In the genomic region with DNA sequence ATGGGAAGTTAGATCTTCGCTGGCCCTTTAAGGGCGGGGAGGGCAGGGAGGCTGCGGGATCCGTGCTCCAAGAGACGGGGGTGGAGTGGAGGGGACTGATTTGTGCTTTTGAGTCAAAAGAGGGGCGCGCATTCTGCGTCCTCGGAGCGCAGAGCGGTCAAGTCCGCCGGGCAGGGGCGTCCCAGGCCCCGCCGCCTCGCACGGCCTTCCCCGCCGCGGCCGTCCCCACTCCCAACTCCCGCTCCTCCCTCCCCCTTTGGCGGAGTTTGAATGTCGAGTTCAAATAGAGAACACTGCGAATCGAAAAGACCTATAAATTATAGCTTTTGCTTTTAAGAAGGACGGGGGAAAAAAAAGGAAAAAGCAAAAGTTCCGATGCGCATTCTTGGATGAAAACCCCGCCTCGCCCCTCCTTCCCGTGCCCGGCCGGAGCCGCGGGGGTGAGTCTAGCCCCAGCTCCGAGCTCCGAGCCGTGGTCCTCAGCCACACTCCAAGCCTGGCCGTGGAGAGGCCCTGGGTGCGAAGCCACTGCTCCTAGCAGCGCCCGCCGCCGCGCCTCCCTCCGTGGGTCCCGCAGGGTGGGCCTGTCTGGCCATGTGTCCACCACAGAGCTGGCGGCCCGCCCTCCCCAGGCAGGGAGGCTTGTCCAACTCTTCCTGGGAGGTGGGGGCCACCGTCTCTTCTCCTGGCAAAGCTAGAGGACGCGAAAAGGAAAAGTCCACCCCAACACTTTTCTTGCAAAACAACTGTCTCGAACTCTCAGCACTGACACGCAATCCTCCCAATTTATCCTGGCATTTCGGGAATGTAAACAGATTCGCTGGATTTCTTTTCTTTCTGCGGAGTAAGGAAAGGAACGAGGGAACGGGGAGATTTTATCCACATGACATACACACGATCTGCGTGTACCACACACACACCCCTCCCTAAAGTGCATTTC, we compare ENCODE assay signal across 1 cellular context.
TF ChIP-seq lines count a peak whose summit lies in the region.

No MANE protein-coding gene starts in this region.

TF ChIP-seq in HEK293, 187 proteins besides CTCF, POLR2A, EP300 and RAD21 (continued from another document):
- TF ChIP-seq, protein P1, sequence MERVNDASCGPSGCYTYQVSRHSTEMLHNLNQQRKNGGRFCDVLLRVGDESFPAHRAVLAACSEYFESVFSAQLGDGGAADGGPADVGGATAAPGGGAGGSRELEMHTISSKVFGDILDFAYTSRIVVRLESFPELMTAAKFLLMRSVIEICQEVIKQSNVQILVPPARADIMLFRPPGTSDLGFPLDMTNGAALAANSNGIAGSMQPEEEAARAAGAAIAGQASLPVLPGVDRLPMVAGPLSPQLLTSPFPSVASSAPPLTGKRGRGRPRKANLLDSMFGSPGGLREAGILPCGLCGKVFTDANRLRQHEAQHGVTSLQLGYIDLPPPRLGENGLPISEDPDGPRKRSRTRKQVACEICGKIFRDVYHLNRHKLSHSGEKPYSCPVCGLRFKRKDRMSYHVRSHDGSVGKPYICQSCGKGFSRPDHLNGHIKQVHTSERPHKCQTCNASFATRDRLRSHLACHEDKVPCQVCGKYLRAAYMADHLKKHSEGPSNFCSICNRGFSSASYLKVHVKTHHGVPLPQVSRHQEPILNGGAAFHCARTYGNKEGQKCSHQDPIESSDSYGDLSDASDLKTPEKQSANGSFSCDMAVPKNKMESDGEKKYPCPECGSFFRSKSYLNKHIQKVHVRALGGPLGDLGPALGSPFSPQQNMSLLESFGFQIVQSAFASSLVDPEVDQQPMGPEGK (tag by site-specific recombination; IDR thresholded peaks at IDR 0.05), result peak; percentile 60
- TF ChIP-seq ZNF121 (tag by site-specific recombination; IDR thresholded peaks at IDR 0.05), result peak; percentile 74; the same call in 1 of the 2 replicates
- peak; percentile 63 for TF ChIP-seq ZNF366 (tag by site-specific recombination; conservative IDR thresholded peaks at IDR 0.05)
- peak; percentile 23; the same call in 1 of the 2 replicates for TF ChIP-seq ZBTB17 (tag by site-specific recombination; IDR thresholded peaks at IDR 0.05)
- no peak for TF ChIP-seq ZNF404 (tag by site-specific recombination; IDR thresholded peaks at IDR 0.05)
- TF ChIP-seq, protein P2, sequence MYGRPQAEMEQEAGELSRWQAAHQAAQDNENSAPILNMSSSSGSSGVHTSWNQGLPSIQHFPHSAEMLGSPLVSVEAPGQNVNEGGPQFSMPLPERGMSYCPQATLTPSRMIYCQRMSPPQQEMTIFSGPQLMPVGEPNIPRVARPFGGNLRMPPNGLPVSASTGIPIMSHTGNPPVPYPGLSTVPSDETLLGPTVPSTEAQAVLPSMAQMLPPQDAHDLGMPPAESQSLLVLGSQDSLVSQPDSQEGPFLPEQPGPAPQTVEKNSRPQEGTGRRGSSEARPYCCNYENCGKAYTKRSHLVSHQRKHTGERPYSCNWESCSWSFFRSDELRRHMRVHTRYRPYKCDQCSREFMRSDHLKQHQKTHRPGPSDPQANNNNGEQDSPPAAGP (tag by site-specific recombination; IDR thresholded peaks at IDR 0.05), result peak; percentile 27; the same call in 1 of the 2 replicates
